In genomic region chr9:105132576-105132975, GRCh38 we compare ENCODE assay signal across 19 cellular contexts.
DNase-seq lines count a peak whose midpoint lies in the region; ATAC-seq, FAIRE-seq and TF ChIP-seq lines count a peak whose summit lies in the region.
"Had no signal": no experiment of that assay in that cellular context is flagged by ENCODE, and none has a peak within 500 bp of the region (broad histone marks: within the 10 kb centered on the region; RNA-seq: fewer than 3 reads in every experiment).

No MANE protein-coding gene starts in this region.

- no peak for TF ChIP-seq CTCF in choroid plexus epithelial cell (conservative IDR thresholded peaks at IDR 0.05; ENCODE audit: low read depth, low read length)
- TF ChIP-seq CTCF in osteoblast (IDR thresholded peaks at IDR 0.05; ENCODE audit: extremely low read depth, low read depth, low read length) = no peak
- no peak for TF ChIP-seq CTCF in colonic mucosa (IDR thresholded peaks at IDR 0.05)

- TF ChIP-seq POLR2A in GM12892 (IDR thresholded peaks at IDR 0.05; ENCODE audit: low read depth, low read length) = no peak

- no peak overlapping the region for H3K4me2 ChIP-seq in osteoblast (ENCODE audit: insufficient read depth, low read length)

- H2AFZ ChIP-seq in osteoblast (ENCODE audit: low read length) = no peak overlapping the region

- no peaks in the 10 kb centered on the region for H4K20me1 ChIP-seq in osteoblast (ENCODE audit: insufficient read depth, low read length)

- H3K4me1 ChIP-seq in osteoblast (ENCODE audit: insufficient read depth, low read length) (peaks cover 17% of the 10 kb centered on the region), colonic mucosa (no peaks in the 10 kb centered on the region)
- H3K4me1 ChIP-seq: foreskin keratinocyte, vagina had no signal

- no peaks in the 10 kb centered on the region for H3K27me3 ChIP-seq in osteoblast (ENCODE audit: insufficient read depth, low read length)
- H3K27me3 ChIP-seq in colonic mucosa = no peaks in the 10 kb centered on the region
- H3K27me3 ChIP-seq: foreskin keratinocyte, MG63, vagina had no signal

- H3K27ac ChIP-seq in osteoblast (ENCODE audit: low read depth, low read length) (peak overlapping the region; percentile 39), colonic mucosa (no peak overlapping the region)
- H3K27ac ChIP-seq: foreskin keratinocyte, HL-60, vagina had no signal

- H3K36me3 ChIP-seq in osteoblast (ENCODE audit: insufficient read depth, low read length) (no peaks in the 10 kb centered on the region), colonic mucosa (no peaks in the 10 kb centered on the region)
- H3K36me3 ChIP-seq: MG63, vagina had no signal

- DNase-seq in Daoy (ENCODE audit: low read depth) (peak; percentile 87), M059J (ENCODE audit: low read depth) (peak; percentile 99), choroid plexus epithelial cell (ENCODE audit: low read depth) (peak; percentile 42), osteoblast (ENCODE audit: insufficient read length, low spot score, missing footprints) (peak; percentile 80), colonic mucosa (no peak), Right ventricle myocardium superior (no peak), GM12892 (ENCODE audit: insufficient read length) (no peak)
- DNase-seq: activated CD4-positive, CD25-positive, alpha-beta regulatory T cell treated with anti-CD3 and anti-CD28 coated beads, Interleukin-2, amount 50 U/mL, for 72 hours; activated T-cell treated with anti-CD3 and anti-CD28 coated beads, Interleukin-2, amount 50 U/mL, for 4 hours; amygdala; CD4-positive, CD25-positive, alpha-beta regulatory T cell; GDM1; MG63 had no signal

- no peaks in the 10 kb centered on the region for H3K79me2 ChIP-seq in osteoblast (ENCODE audit: insufficient read depth, low read length)

- H3K9me3 ChIP-seq in osteoblast (ENCODE audit: low read depth, low read length) (no peaks in the 10 kb centered on the region), colonic mucosa (no peaks in the 10 kb centered on the region)
- H3K9me3 ChIP-seq: MG63, vagina had no signal

- ATAC-seq in HG03469 (IDR thresholded peaks at IDR 0.05; ENCODE audit: unreplicated experiment) (no peak), Right ventricle myocardium superior (ENCODE audit: poor library complexity) (no peak)
- ATAC-seq: activated T-cell treated with anti-CD3 and anti-CD28 coated beads, Interleukin-2, amount 50 U/mL, for 4 hours; foreskin keratinocyte had no signal

- H3K4me3 ChIP-seq in choroid plexus epithelial cell (ENCODE audit: low read depth, low read length) (no peak overlapping the region), osteoblast (ENCODE audit: insufficient read depth, low read length) (no peak overlapping the region), colonic mucosa (no peak overlapping the region)
- H3K4me3 ChIP-seq: MG63, vagina had no signal

- intact Hi-C loops in colonic mucosa (cut with DNase I) = loop anchor here (10.0 kb wide), 1 partner anchor 48 kb away; no protein-coding TSS in a partner anchor
- intact Hi-C loops in Right ventricle myocardium superior (cut with DNase I) = no loop called here

- H3K9ac ChIP-seq in colonic mucosa (ENCODE audit: low read depth in 2 of 2, low read length in 2 of 2) = no peak overlapping the region

- FAIRE-seq in GM12892 (lab: Jason Lieb, UNC) = no peak
- FAIRE-seq: GM18507, H1 had no signal

Comparison
In these comparisons a context has a peak if more than half of its experiments do, and no peak if none do; other contexts are left out.
1. DNase-seq: peak in Daoy (single experiment), M059J (single experiment), choroid plexus epithelial cell (single experiment) and osteoblast (single experiment); none in colonic mucosa (single experiment), Right ventricle myocardium superior (single experiment) and GM12892 (single experiment).